Comparison of ENCODE assay signal across 8 cellular contexts in the genomic region with DNA sequence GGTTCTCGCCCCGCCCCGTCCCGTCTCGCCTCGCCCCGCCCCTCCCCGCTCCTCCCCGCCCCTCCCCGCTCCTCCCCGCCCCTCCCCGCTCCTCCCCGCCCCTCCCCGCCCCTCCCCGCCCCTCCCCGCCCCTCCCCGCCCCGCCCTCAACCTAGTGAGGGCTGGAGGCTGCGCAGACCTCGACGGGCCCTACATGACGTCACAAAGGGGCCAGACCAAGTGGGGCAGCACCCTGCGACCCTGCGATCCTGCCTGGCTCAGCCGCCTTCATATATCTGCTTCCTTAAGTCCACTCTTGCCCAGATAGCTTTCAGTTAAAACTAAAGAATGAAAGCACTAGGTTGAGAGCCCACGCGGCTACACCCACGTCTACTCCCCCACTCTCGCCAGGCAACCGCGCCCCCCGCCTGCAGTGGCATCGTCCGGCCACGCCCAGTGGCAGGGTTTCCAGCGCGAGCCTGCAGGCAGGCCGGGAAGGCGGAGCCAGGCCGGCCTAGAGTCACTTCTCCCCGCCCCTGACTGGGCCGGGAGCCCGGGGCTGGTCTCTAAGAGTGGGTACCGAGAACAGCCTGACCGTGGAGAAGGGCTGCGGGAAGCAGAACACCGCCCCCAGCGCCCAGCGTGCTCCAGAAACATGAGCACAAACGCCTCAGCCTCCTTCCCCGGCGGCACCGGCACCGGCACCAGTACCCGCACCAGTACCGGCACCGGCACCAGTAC. TPM values are rescaled to one million over a fixed set of nuclear protein-coding genes. Genes with fewer than 3 reads are reported as not detected.
A peak's percentile ranks its signal among the peaks of the same experiment; 100 is the strongest.
DNase-seq lines count a peak whose midpoint lies in the region; ATAC-seq and TF ChIP-seq lines count a peak whose summit lies in the region.

No MANE protein-coding gene starts in this region.

- H2AK5ac ChIP-seq in trophoblast cell (ENCODE audit: low read length), result no peak overlapping the region

- peak overlapping the region; percentile 93 for H4K12ac ChIP-seq in trophoblast cell (ENCODE audit: low read depth, low read length)

- WGBS in adrenal gland, 4 donors, result 0 to 32% (median 12%) methylated on average over 1 to 51 of the region's 57 CpGs
- no CpG with 5 or more reads among the region's 57 CpGs for WGBS in trophoblast cell (ENCODE audit: extremely low coverage, insufficient coverage, insufficient read length)
- 4 to 31% methylated on average over 5 to 56 of the region's 57 CpGs for WGBS in tibial nerve, 2 donors

- H4K91ac ChIP-seq in trophoblast cell (ENCODE audit: low read depth, low read length), result peak overlapping the region; percentile 94

- peak; percentile 55 to 91 for TF ChIP-seq POLR2A in adrenal gland (IDR thresholded peaks at IDR 0.05)
- TF ChIP-seq POLR2A in tibial nerve (IDR thresholded peaks at IDR 0.05), result peak; percentile 73 to 83

- H3K4me1 ChIP-seq in adrenal gland (replicated peaks in 1 of 2) (peaks cover 0 to 7% of the 10 kb centered on the region in 2 donors), trophoblast cell (ENCODE audit: control insufficient read depth in 1 of 2, insufficient read depth in 2 of 2, low read length in 2 of 2) (peaks cover 0 to 3% of the 10 kb centered on the region in 2 experiments), tibial nerve (no peaks in the 10 kb centered on the region)

- no peak overlapping the region for H3K23ac ChIP-seq in trophoblast cell (ENCODE audit: low read length)

- H3K27me3 ChIP-seq in adrenal gland (no peaks in the 10 kb centered on the region), trophoblast cell (ENCODE audit: insufficient read depth, low read length) (no peaks in the 10 kb centered on the region), tibial nerve (no peaks in the 10 kb centered on the region)

- H3K4me3 ChIP-seq in adrenal gland (peak overlapping the region in 2 of 4 donors; percentile 32 to 66), trophoblast cell (ENCODE audit: low read depth, low read length) (peak overlapping the region; percentile 72), tibial nerve (peak overlapping the region; percentile 48 to 72 (median 62))

- peaks cover 7% of the 10 kb centered on the region for H3K79me1 ChIP-seq in trophoblast cell (ENCODE audit: low read length)

- CTCF ChIA-PET in GM10248 (lab: Yijun Ruan, JAX), result no interaction called here

- POLR2A ChIA-PET in GM10248 (lab: Yijun Ruan, JAX), result no interaction called here

- H3K4me2 ChIP-seq in trophoblast cell (ENCODE audit: low read length), result peak overlapping the region; percentile 99

- H4K8ac ChIP-seq in trophoblast cell (ENCODE audit: low read depth, low read length), result peak overlapping the region; percentile 93

- H2BK5ac ChIP-seq in trophoblast cell (ENCODE audit: low read depth, low read length, poor library complexity), result peak overlapping the region; percentile 95

- peak overlapping the region; percentile 78 for H2BK12ac ChIP-seq in trophoblast cell (ENCODE audit: low read length)

- intact Hi-C loops in adrenal gland (cut with DNase I) (loop anchor here in 1 of 2 donors (10.0 kb wide), 2 partner anchors 50 to 90 kb away; no protein-coding TSS in a partner anchor), cardiac septum (cut with DNase I) (loop anchor here (5.0 to 10.0 kb wide), 3 partner anchors 53 to 88 kb away; no protein-coding TSS in a partner anchor)

- no peaks in the 10 kb centered on the region for H3K79me2 ChIP-seq in trophoblast cell (ENCODE audit: control insufficient read depth, insufficient read depth, low read length, poor library complexity)

- H3K36me3 ChIP-seq in adrenal gland (replicated peaks in 1 of 2), result no peaks in the 10 kb centered on the region
- H3K36me3 ChIP-seq in trophoblast cell (ENCODE audit: control insufficient read depth in 1 of 2, insufficient read depth in 2 of 2, low read length in 2 of 2), result no peaks in the 10 kb centered on the region
- H3K36me3 ChIP-seq in tibial nerve, result no peaks in the 10 kb centered on the region

- H3K14ac ChIP-seq in trophoblast cell (ENCODE audit: low read length), result peak overlapping the region; percentile 91

- H3K27ac ChIP-seq in adrenal gland, result peak overlapping the region in 4 of 5 donors; percentile 57 to 92 (median 80)
- peak overlapping the region; percentile 19 for H3K27ac ChIP-seq in trophoblast cell (ENCODE audit: low read depth, low read length)
- peak overlapping the region; percentile 55 to 91 (median 84) for H3K27ac ChIP-seq in tibial nerve

- H2BK120ac ChIP-seq in trophoblast cell (ENCODE audit: insufficient read depth, low read length, poor library complexity), result peak overlapping the region; percentile 99

- peak; percentile 34 to 89 for TF ChIP-seq EP300 in tibial nerve (IDR thresholded peaks at IDR 0.05)

- peak overlapping the region; percentile 12 for H3K4ac ChIP-seq in trophoblast cell (ENCODE audit: low read depth, low read length)

- H2AFZ ChIP-seq in trophoblast cell (ENCODE audit: insufficient read depth, low read length, poor library complexity), result peak overlapping the region; percentile 71

- peak overlapping the region; percentile 84 for H3K18ac ChIP-seq in trophoblast cell (ENCODE audit: low read length)

- peak; percentile 99 for ATAC-seq in HG02642 (IDR thresholded peaks at IDR 0.05; ENCODE audit: poor library complexity, unreplicated experiment)

- TF ChIP-seq CTCF in GM10248 (IDR thresholded peaks at IDR 0.05; ENCODE audit: control extremely low read depth, extremely low read depth, low read depth, missing control alignments) (no peak), adrenal gland (IDR thresholded peaks at IDR 0.05) (peak in 4 of 6 experiments; percentile 4 to 36 (median 22)), tibial nerve (IDR thresholded peaks at IDR 0.05) (peak; percentile 20 to 59 (median 38))

- peak overlapping the region; percentile 80 for H3K9ac ChIP-seq in trophoblast cell (ENCODE audit: low read length)

- DNase-seq in GM10248 (ENCODE audit: extremely low spot score) (peak; percentile 79), NCI-H1092 treated with DMSO at 0.1 percent for 48 hours (lab: John Stamatoyannopoulos, UW) (peak; percentile 94), SW480 (ENCODE audit: low spot score) (peak; percentile 90), adrenal gland (peak; percentile 91 to 96 (median 93)), cardiac septum (ENCODE audit: low spot score) (peak; percentile 96), trophoblast cell (peak; percentile 91), tibial nerve (ENCODE audit: low spot score in 2 of 2) (peak; percentile 84 to 89)

- H3K9me3 ChIP-seq in adrenal gland (replicated peaks in 1 of 3) (no peaks in the 10 kb centered on the region), trophoblast cell (ENCODE audit: insufficient read depth, low read depth, low read length) (no peaks in the 10 kb centered on the region), tibial nerve (no peaks in the 10 kb centered on the region)

RNA-seq across cellular contexts. Expression of a gene that starts 1.5 kb away (rescaled TPM):
- 10 to 100 TPM; 27.7 to 93.0 (median 78.4) TPM for total RNA-seq in adrenal gland
- 10 to 100 TPM; 15.5 to 47.7 (median 23.6) TPM for polyA plus RNA-seq in adrenal gland
- 68.9 TPM for total RNA-seq in cardiac septum
- polyA plus RNA-seq in trophoblast cell (2013), result 25.8 and 27.0 TPM in 2 replicates
- 100 to 1,000 TPM in 3 of 4 donors, 10 to 100 TPM in 1; 96.3 to 168 (median 120) TPM for total RNA-seq in tibial nerve

Comparison
In these comparisons a context has a peak if more than half of its experiments do, and no peak if none do; other contexts are left out.
1. H3K27ac ChIP-seq: peak in every context shown above with its lines; median percentile 84 in tibial nerve; 80 in adrenal gland; 19 in trophoblast cell.